8 cellular contexts compared by ENCODE assay signal in genomic region chr22:29581799-29582198, GRCh38. TPM values are rescaled to one million over a fixed set of nuclear protein-coding genes. Genes with fewer than 3 reads are reported as not detected.
DNase-seq lines count a peak whose midpoint lies in the region; ATAC-seq and TF ChIP-seq lines count a peak whose summit lies in the region.

No MANE protein-coding gene starts in this region.

- no peaks in the 10 kb centered on the region for H3K36me3 Mint-ChIP-seq in activated T-cell treated with anti-CD3 and anti-CD28 coated beads, Interleukin-2, amount 50 U/mL, for 4 hours (ENCODE audit: insufficient read depth)

- peaks cover 12% of the 10 kb centered on the region for H3K36me3 ChIP-seq in OCI-LY3 (replicated peaks; ENCODE audit: low read depth, low read length)
- no peaks in the 10 kb centered on the region for H3K36me3 ChIP-seq in thyroid gland

- peaks cover 11% of the 10 kb centered on the region for H3K4me1 Mint-ChIP-seq in activated T-cell treated with anti-CD3 and anti-CD28 coated beads, Interleukin-2, amount 50 U/mL, for 4 hours (ENCODE audit: low read depth)

- H3K27ac ChIP-seq in OCI-LY3 (ENCODE audit: low read length) (no peak overlapping the region), thyroid gland (no peak overlapping the region)

- H3K79me2 ChIP-seq in OCI-LY3 (ENCODE audit: low read length) = peaks cover 23% of the 10 kb centered on the region

- peak overlapping the region; percentile 52 for H3K4me2 ChIP-seq in OCI-LY3 (ENCODE audit: low read length)

- ATAC-seq in activated T-cell treated with anti-CD3 and anti-CD28 coated beads, Interleukin-2, amount 50 U/mL, for 4 hours = no peak

- H3K4me1 ChIP-seq in OCI-LY3 (ENCODE audit: low read length) (peaks cover 11% of the 10 kb centered on the region), thyroid gland (peaks cover 0 to 10% of the 10 kb centered on the region in 2 donors)

- H4K20me1 ChIP-seq in OCI-LY3 (ENCODE audit: insufficient read depth, low read length) = no peaks in the 10 kb centered on the region

- DNase-seq in activated T-cell treated with anti-CD3 and anti-CD28 coated beads, Interleukin-2, amount 50 U/mL, for 4 hours = no peak
- DNase-seq in activated T-cell treated with anti-CD3 and anti-CD28 coated beads, Interleukin-2, amount 50 U/mL, for 48 hours = no peak
- DNase-seq in epithelial cell of esophagus (ENCODE audit: low read depth) (peak; percentile 35), thyroid gland (peak; percentile 16 to 22), CD1c-positive myeloid dendritic cell (ENCODE audit: extremely low spot score) (no peak), dedifferentiated amniotic fluid mesenchymal stem cell (ENCODE audit: extremely low spot score) (no peak)
- DNase-seq in stimulated activated naive CD4-positive, alpha-beta T cell (lab: John Stamatoyannopoulos, UW) = no peak

- no peaks in the 10 kb centered on the region for H3K27me3 Mint-ChIP-seq in activated T-cell treated with anti-CD3 and anti-CD28 coated beads, Interleukin-2, amount 50 U/mL, for 4 hours (ENCODE audit: low read depth)

- no peaks in the 10 kb centered on the region for H3K9me3 Mint-ChIP-seq in activated T-cell treated with anti-CD3 and anti-CD28 coated beads, Interleukin-2, amount 50 U/mL, for 4 hours

- H3K4me3 Mint-ChIP-seq in activated T-cell treated with anti-CD3 and anti-CD28 coated beads, Interleukin-2, amount 50 U/mL, for 4 hours = peak overlapping the region; percentile 89

- H3K9me3 ChIP-seq in OCI-LY3 (ENCODE audit: insufficient read depth, low read length) = no peaks in the 10 kb centered on the region
- H3K9me3 ChIP-seq in thyroid gland = no peaks in the 10 kb centered on the region

- WGBS in thyroid gland, 2 donors = 70 to 74% methylated on average over 12 of the region's 12 CpGs

- H2AFZ ChIP-seq in OCI-LY3 (ENCODE audit: low read depth, low read length) = no peak overlapping the region

- H3K27me3 ChIP-seq in OCI-LY3 (ENCODE audit: low read depth, low read length) (no peaks in the 10 kb centered on the region), thyroid gland (no peaks in the 10 kb centered on the region)

- H3K9ac ChIP-seq in OCI-LY3 (ENCODE audit: low read length) = no peak overlapping the region

- peak overlapping the region; percentile 91 for H3K4me3 ChIP-seq in OCI-LY3 (ENCODE audit: low read length)
- no peak overlapping the region for H3K4me3 ChIP-seq in epithelial cell of esophagus (ENCODE audit: low read length)
- no peak overlapping the region for H3K4me3 ChIP-seq in thyroid gland (replicated peaks in 1 of 3)

- TF ChIP-seq CTCF in OCI-LY3 (IDR thresholded peaks at IDR 0.05; ENCODE audit: low read depth, low read length) = no peak
- TF ChIP-seq CTCF in epithelial cell of esophagus (IDR thresholded peaks at IDR 0.05; ENCODE audit: insufficient read depth, low read depth, low read length, missing control alignments) = no peak
- TF ChIP-seq CTCF in thyroid gland (IDR thresholded peaks at IDR 0.05) = no peak

- intact Hi-C loops in thyroid gland (cut with DNase I) = no loop called here

- TF ChIP-seq POLR2A in thyroid gland (IDR thresholded peaks at IDR 0.05) = no peak

RNA-seq across cellular contexts. Expression of gene NIPSNAP1, which starts 0.9 kb away (rescaled TPM):
- 10 to 100 TPM; 11.8 to 15.2 (median 12.9) TPM for total RNA-seq in activated T-cell treated with anti-CD3 and anti-CD28 coated beads, Interleukin-2, amount 50 U/mL, for 4 hours
- total RNA-seq in thyroid gland = 10 to 100 TPM; 24.2 to 55.4 (median 39.6) TPM

RNA-seq across cellular contexts. Expression of gene NF2, which starts 21.6 kb away (rescaled TPM):
- total RNA-seq in activated T-cell treated with anti-CD3 and anti-CD28 coated beads, Interleukin-2, amount 50 U/mL, for 4 hours = 10 to 100 TPM; 65.4 to 70.2 (median 66.0) TPM
- total RNA-seq in thyroid gland = 10 to 100 TPM; 37.5 to 65.5 (median 51.6) TPM

RNA-seq across cellular contexts. Expression of gene THOC5, which starts 28.2 kb away (rescaled TPM):
- total RNA-seq in activated T-cell treated with anti-CD3 and anti-CD28 coated beads, Interleukin-2, amount 50 U/mL, for 4 hours = 10 to 100 TPM; 69.2 to 69.7 (median 69.5) TPM
- total RNA-seq in thyroid gland = 10 to 100 TPM; 23.9 to 46.6 (median 30.3) TPM

Comparison
In these comparisons a context has a peak if more than half of its experiments do, and no peak if none do; other contexts are left out.
1. DNase-seq: peak in epithelial cell of esophagus (single experiment) and thyroid gland (2 of 2); none in activated T-cell treated with anti-CD3 and anti-CD28 coated beads, Interleukin-2, amount 50 U/mL, for 4 hours (single experiment), activated T-cell treated with anti-CD3 and anti-CD28 coated beads, Interleukin-2, amount 50 U/mL, for 48 hours (0 of 2), CD1c-positive myeloid dendritic cell (single experiment), dedifferentiated amniotic fluid mesenchymal stem cell (single experiment) and stimulated activated naive CD4-positive, alpha-beta T cell (0 of 6).